In genomic region chr1:169078163-169078883, GRCh38 we compare ENCODE assay signal across 18 cellular contexts. TPM values are rescaled to one million over a fixed set of nuclear protein-coding genes. Genes with fewer than 3 reads are reported as not detected.
DNase-seq lines count a peak whose midpoint lies in the region; FAIRE-seq and TF ChIP-seq lines count a peak whose summit lies in the region.
"Had no signal": no experiment of that assay in that cellular context is flagged by ENCODE, and none has a peak within 500 bp of the region (broad histone marks: within the 10 kb centered on the region; RNA-seq: fewer than 3 reads in every experiment).

No MANE protein-coding gene starts in this region.

- H3K9ac ChIP-seq in Karpas-422 (ENCODE audit: low read length): no peak overlapping the region
- H3K9ac ChIP-seq: BLaER1 had no signal

- no peak for TF ChIP-seq POLR2A in esophagus muscularis mucosa (IDR thresholded peaks at IDR 0.05; ENCODE audit: low read depth)

- peak; percentile 29 for FAIRE-seq in D721Med (lab: Jason Lieb, UNC)
- no peak for FAIRE-seq in small intestine (lab: Jason Lieb, UNC)
- FAIRE-seq: GM12891, GM18507, RCC 7860 had no signal

- WGBS in esophagus muscularis mucosa: 96% methylated on average over 1 of the region's 1 CpG
- WGBS in small intestine, 3 donors: 48 to 77% (median 53%) methylated on average over 1 of the region's 1 CpG

- H3K4me1 ChIP-seq in esophagus muscularis mucosa: peaks cover 0 to 9% (median 0%) of the 10 kb centered on the region in 4 donors
- no peaks in the 10 kb centered on the region for H3K4me1 ChIP-seq in small intestine (ENCODE audit: control insufficient read depth in 2 of 2, insufficient read depth in 1 of 2, low read depth in 1 of 2, low read length in 1 of 2)
- no peaks in the 10 kb centered on the region for H3K4me1 ChIP-seq in Karpas-422 (ENCODE audit: low read length)
- H3K4me1 ChIP-seq: BLaER1 had no signal

- intact Hi-C loops in esophagus muscularis mucosa (cut with DNase I): no loop called here

- no peak overlapping the region for H2AFZ ChIP-seq in Karpas-422 (ENCODE audit: low read length)

- no peak for TF ChIP-seq EP300 in esophagus muscularis mucosa (IDR thresholded peaks at IDR 0.05)

- TF ChIP-seq CTCF in D721Med (IDR thresholded peaks at IDR 0.05; ENCODE audit: insufficient read depth, missing control alignments): no peak
- no peak for TF ChIP-seq CTCF in esophagus muscularis mucosa (IDR thresholded peaks at IDR 0.05)

- no peak overlapping the region for H3K4me2 ChIP-seq in Karpas-422 (ENCODE audit: low read depth, low read length, poor library complexity, severe bottlenecking)
- H3K4me2 ChIP-seq: BLaER1, GM23338 had no signal

- no peaks in the 10 kb centered on the region for H4K20me1 ChIP-seq in Karpas-422 (ENCODE audit: insufficient read depth, low read depth, low read length)
- H4K20me1 ChIP-seq: BLaER1 had no signal

- no peaks in the 10 kb centered on the region for H3K9me2 ChIP-seq in Karpas-422 (replicated peaks; ENCODE audit: insufficient read depth, low read length)

- H3K27ac ChIP-seq in esophagus muscularis mucosa (replicated peaks in 1 of 4): no peak overlapping the region
- H3K27ac ChIP-seq in small intestine (ENCODE audit: low read depth in 1 of 2, low read length in 1 of 2): no peak overlapping the region
- no peak overlapping the region for H3K27ac ChIP-seq in Karpas-422 (ENCODE audit: low read length)
- H3K27ac ChIP-seq: BLaER1, SK-N-MC had no signal

- no peaks in the 10 kb centered on the region for H3K36me3 ChIP-seq in esophagus muscularis mucosa
- no peaks in the 10 kb centered on the region for H3K36me3 ChIP-seq in small intestine (ENCODE audit: control insufficient read depth in 2 of 2, insufficient read depth in 2 of 2, low read length in 2 of 2)
- no peaks in the 10 kb centered on the region for H3K36me3 ChIP-seq in Karpas-422 (ENCODE audit: insufficient read depth, low read length)
- H3K36me3 ChIP-seq: BLaER1 had no signal

- DNase-seq in DMS53 (lab: John Stamatoyannopoulos, UW) (peak; percentile 12), DMS53 treated with DMSO at 0.1 percent for 48 hours (lab: John Stamatoyannopoulos, UW; ENCODE audit: unreplicated experiment) (no peak), D721Med (ENCODE audit: insufficient read length, low spot score) (no peak), NCI-H446 treated with DMSO at 0.1 percent for 48 hours (lab: John Stamatoyannopoulos, UW) (peak; percentile 84), esophagus muscularis mucosa (ENCODE audit: extremely low spot score) (peak; percentile 66), small intestine (no peak), hippocampal formation (lab: John Stamatoyannopoulos, UW) (no peak), Karpas-422 (no peak)
- DNase-seq: CD8-positive, alpha-beta T cell; GF-D8; KBM-7; Right ventricle myocardium superior had no signal

- H3K79me2 ChIP-seq in Karpas-422 (ENCODE audit: low read length): no peaks in the 10 kb centered on the region

- H3K27me3 ChIP-seq in esophagus muscularis mucosa (no peaks in the 10 kb centered on the region), small intestine (ENCODE audit: control insufficient read depth in 2 of 2, insufficient read depth in 2 of 2, low read length in 2 of 2) (no peaks in the 10 kb centered on the region), Karpas-422 (ENCODE audit: low read length) (no peaks in the 10 kb centered on the region)
- H3K27me3 ChIP-seq: BLaER1 had no signal

- H3K4me3 ChIP-seq in esophagus muscularis mucosa (no peak overlapping the region), small intestine (ENCODE audit: low read depth in 1 of 2, low read length in 2 of 2) (no peak overlapping the region), Karpas-422 (ENCODE audit: low read length) (no peak overlapping the region)
- H3K4me3 ChIP-seq: BLaER1, GM23338, SK-N-MC had no signal

- H3K9me3 ChIP-seq in esophagus muscularis mucosa: no peaks in the 10 kb centered on the region
- H3K9me3 ChIP-seq in small intestine (ENCODE audit: control insufficient read depth, low read depth): no peaks in the 10 kb centered on the region
- H3K9me3 ChIP-seq in Karpas-422 (ENCODE audit: low read length): no peaks in the 10 kb centered on the region
- H3K9me3 ChIP-seq: BLaER1 had no signal

RNA-seq across cellular contexts. Expression of gene ATP1B1, which starts 28.2 kb away (rescaled TPM):
- total RNA-seq in esophagus muscularis mucosa: 10 to 100 TPM; 69.4 to 88.6 (median 78.3) TPM
- 100 to 1,000 TPM; 216 to 240 (median 238) TPM for polyA plus RNA-seq in small intestine
- total RNA-seq in Karpas-422 (2014; rRNA removed; shearing (Covaris generic); ENCODE audit: low replicate concordance): not detected in 2 replicates

Comparison
In these comparisons a context has a peak if more than half of its experiments do, and no peak if none do; other contexts are left out.
1. DNase-seq: peak in DMS53 (single experiment), NCI-H446 treated with DMSO at 0.1 percent for 48 hours (single experiment) and esophagus muscularis mucosa (single experiment); none in DMS53 treated with DMSO at 0.1 percent for 48 hours (single experiment), D721Med (single experiment), small intestine (single experiment), hippocampal formation (0 of 2) and Karpas-422 (single experiment).
2. RNA of gene ATP1B1, which starts 28.2 kb away (total RNA-seq): 69.4 to 88.6 TPM in esophagus muscularis mucosa; not detected in Karpas-422; every median in the first group is over 10 times any median in the second.